Comparison of ENCODE assay signal across 9 cellular contexts in the genomic region with DNA sequence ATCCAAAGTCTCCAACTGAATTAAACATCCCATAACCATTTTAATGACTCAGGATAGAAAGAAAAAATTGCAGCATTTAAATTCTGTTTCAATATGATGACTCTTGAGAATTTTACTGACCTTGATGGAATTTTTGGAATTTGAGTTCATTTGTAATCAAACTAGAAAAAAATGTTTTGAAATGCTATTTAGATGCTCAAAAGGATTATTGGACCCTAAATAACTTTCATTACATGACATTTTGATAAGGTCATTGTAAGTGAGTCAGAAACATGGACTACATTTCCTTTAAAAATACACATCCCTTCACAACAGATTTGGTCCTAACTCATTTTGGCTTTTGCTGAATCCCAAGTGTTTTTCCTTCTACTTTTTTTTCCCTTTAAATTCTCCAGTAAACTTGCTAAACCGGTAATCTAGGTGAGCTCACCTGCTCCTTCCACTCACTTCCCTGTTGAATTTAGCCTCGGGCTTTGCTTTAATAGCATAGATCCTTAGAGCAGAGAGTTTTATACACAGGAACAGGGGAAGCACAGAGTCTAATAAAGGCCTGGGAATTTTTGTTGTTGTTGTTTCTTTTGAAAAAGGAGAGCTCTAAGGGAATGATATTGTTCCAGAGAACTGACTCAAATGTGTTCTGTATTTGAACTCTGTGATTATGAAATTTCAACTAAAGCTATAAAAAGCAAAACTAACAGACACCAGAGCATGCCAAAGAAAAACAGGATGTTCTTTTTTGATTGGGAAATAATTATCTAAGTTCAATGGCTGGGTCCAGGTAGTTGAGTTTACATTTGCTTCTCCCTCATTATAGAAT.
DNase-seq lines count a peak whose midpoint lies in the region; FAIRE-seq and TF ChIP-seq lines count a peak whose summit lies in the region.
"Had no signal": no experiment of that assay in that cellular context is flagged by ENCODE, and none has a peak within 500 bp of the region (broad histone marks: within the 10 kb centered on the region; RNA-seq: fewer than 3 reads in every experiment).

No MANE protein-coding gene starts in this region.

- peaks cover 5% of the 10 kb centered on the region for H3K36me3 Mint-ChIP-seq in nephron (ENCODE audit: low read depth)
- no peaks in the 10 kb centered on the region for H3K36me3 Mint-ChIP-seq in CD14-positive monocyte

- peaks cover 18% of the 10 kb centered on the region for H3K9me3 Mint-ChIP-seq in nephron
- H3K9me3 Mint-ChIP-seq in CD14-positive monocyte: peaks cover 0 to 21% (median 3%) of the 10 kb centered on the region in 7 donors

- H3K27ac Mint-ChIP-seq in nephron (peak overlapping the region; percentile 57 to 66 (median 65)), CD14-positive monocyte (peak overlapping the region in 3 of 7 donors; percentile 40 to 51 (median 46))

- FAIRE-seq in endometrium (lab: Jason Lieb, UNC): peak; percentile 87
- no peak for FAIRE-seq in RCC 7860 (lab: Jason Lieb, UNC)

- no peak for TF ChIP-seq CTCF in nephron (IDR thresholded peaks at IDR 0.05; ENCODE audit: unreplicated experiment in 3 of 3)
- TF ChIP-seq CTCF in CD14-positive monocyte (IDR thresholded peaks at IDR 0.05): no peak

- H3K4me1 Mint-ChIP-seq in nephron (no peaks in the 10 kb centered on the region), CD14-positive monocyte (peaks cover 14% of the 10 kb centered on the region)

- no peak overlapping the region for H3K4me3 Mint-ChIP-seq in nephron
- peak overlapping the region in 1 of 2 donors; percentile 36 for H3K4me3 Mint-ChIP-seq in CD14-positive monocyte

- DNase-seq in COLO668 (lab: John Stamatoyannopoulos, UW; ENCODE audit: unreplicated experiment) (peak; percentile 12), NCI-H226 (peak; percentile 39), RCC 7860 (ENCODE audit: low spot score) (no peak), NCI-H82 (lab: John Stamatoyannopoulos, UW) (no peak), CD14-positive monocyte (ENCODE audit: low spot score) (no peak), pons (ENCODE audit: low spot score) (no peak)
- DNase-seq: posterior cingulate gyrus had no signal

- H3K27me3 Mint-ChIP-seq in nephron (ENCODE audit: low read depth) (no peaks in the 10 kb centered on the region), CD14-positive monocyte (ENCODE audit: low read depth in 3 of 3) (peaks cover 0 to 2% (median 0%) of the 10 kb centered on the region in 3 donors)

- intact Hi-C loops in CD14-positive monocyte (cut with micrococcal nuclease): no loop called here

Comparison
In these comparisons a context has a peak if more than half of its experiments do, and no peak if none do; other contexts are left out.
1. DNase-seq: peak in COLO668 (single experiment) and NCI-H226 (single experiment); none in RCC 7860 (single experiment), NCI-H82 (single experiment), CD14-positive monocyte (single experiment) and pons (single experiment).